Comparison of ENCODE assay signal across 13 cellular contexts in the genomic region with DNA sequence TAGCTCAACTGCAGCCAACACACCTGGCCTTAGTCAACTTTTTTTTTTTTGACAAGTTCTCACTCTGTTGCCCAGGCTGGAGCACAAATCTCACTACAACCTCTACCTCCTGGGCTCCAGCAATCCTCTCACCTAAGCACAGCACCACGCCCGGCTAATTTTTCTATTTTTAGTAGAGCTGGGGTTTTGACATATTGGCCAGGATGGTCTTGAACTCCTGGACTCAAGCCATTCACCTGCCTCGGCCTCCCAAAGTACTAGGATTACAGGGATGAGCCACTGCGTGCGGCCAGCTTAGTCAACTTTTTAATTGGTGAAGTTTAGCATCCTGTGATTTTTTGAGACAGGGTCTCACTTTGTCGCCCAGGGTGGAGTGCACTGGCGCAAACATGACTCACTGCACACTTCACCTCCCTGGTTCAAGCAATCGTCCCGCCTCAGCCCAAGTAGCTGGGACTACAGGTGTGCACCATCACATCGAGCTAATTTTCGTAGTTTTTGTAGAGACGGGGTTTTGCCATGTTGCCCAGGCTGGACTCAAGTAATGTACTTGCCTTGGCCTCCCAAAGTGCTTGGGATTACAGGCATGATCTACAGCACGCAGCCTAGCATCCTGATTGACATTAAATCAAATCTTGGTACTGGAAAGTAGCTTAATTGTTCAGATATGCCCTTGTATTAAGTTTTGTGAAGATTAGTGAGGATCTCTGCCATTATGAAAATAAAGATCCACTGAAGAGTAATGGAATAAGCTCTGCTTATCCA. TPM values are rescaled to one million over a fixed set of nuclear protein-coding genes. Genes with fewer than 3 reads are reported as not detected.
DNase-seq lines count a peak whose midpoint lies in the region; ATAC-seq, FAIRE-seq and TF ChIP-seq lines count a peak whose summit lies in the region.
"Had no signal": no experiment of that assay in that cellular context is flagged by ENCODE, and none has a peak within 500 bp of the region (broad histone marks: within the 10 kb centered on the region; RNA-seq: fewer than 3 reads in every experiment).

No MANE protein-coding gene starts in this region.

- no peaks in the 10 kb centered on the region for H3K27me3 Mint-ChIP-seq in Calu3 (ENCODE audit: unreplicated experiment)
- H3K27me3 Mint-ChIP-seq in Caco-2 (ENCODE audit: insufficient read depth, unreplicated experiment) = no peaks in the 10 kb centered on the region

- no peaks in the 10 kb centered on the region for H3K9me3 ChIP-seq in Panc1 (ENCODE audit: control insufficient read depth, insufficient read depth, low read depth, low read length)
- H3K9me3 ChIP-seq in endothelial cell of umbilical vein (replicated peaks; ENCODE audit: control insufficient read depth, insufficient read depth, low read length) = no peaks in the 10 kb centered on the region
- H3K9me3 ChIP-seq in Caco-2 = no peaks in the 10 kb centered on the region
- no peaks in the 10 kb centered on the region for H3K9me3 ChIP-seq in left lung
- H3K9me3 ChIP-seq: esophagus muscularis mucosa had no signal

- FAIRE-seq in endothelial cell of umbilical vein (lab: Jason Lieb, UNC) = no peak

- peak overlapping the region; percentile 27 for H3K27ac Mint-ChIP-seq in Calu3 (ENCODE audit: unreplicated experiment)
- no peak overlapping the region for H3K27ac Mint-ChIP-seq in Caco-2 (ENCODE audit: unreplicated experiment)

- in situ Hi-C loops in Panc1 (cut with HindIII; ENCODE audit: low pct_unique_long_range_greater_than_20kb, low sequenced_read_pairs) = no loop called here

- intact Hi-C loops in Calu3 (cut with micrococcal nuclease; ENCODE audit: unreplicated experiment) (no loop called here), Panc1 (cut with micrococcal nuclease; ENCODE audit: unreplicated experiment) (no loop called here), endothelial cell of umbilical vein (cut with micrococcal nuclease) (no loop called here), Caco-2 (cut with micrococcal nuclease; ENCODE audit: unreplicated experiment) (no loop called here), left lung (cut with DNase I) (loop anchor here in 1 of 2 donors (10.0 kb wide), 1 partner anchor 47 kb away; a partner anchor contains a TSS)

- H3K4me3 ChIP-seq in GM06990 (replicated peaks; ENCODE audit: low read depth, low read length) = no peak overlapping the region
- H3K4me3 ChIP-seq in Panc1 (ENCODE audit: low read depth in 2 of 2, low read length in 2 of 2) = no peak overlapping the region
- no peak overlapping the region for H3K4me3 ChIP-seq in endothelial cell of umbilical vein (replicated peaks in 1 of 3; ENCODE audit: insufficient read depth in 1 of 3, low read depth in 1 of 3, low read length in 3 of 3)
- H3K4me3 ChIP-seq in Caco-2 (ENCODE audit: low read depth, low read length) = no peak overlapping the region
- H3K4me3 ChIP-seq in left lung = no peak overlapping the region
- H3K4me3 ChIP-seq: cardiac muscle cell, esophagus muscularis mucosa had no signal

- DNase-seq in Calu3 (no peak), GM06990 (ENCODE audit: extremely low read depth, insufficient read length) (peak; percentile 43), Panc1 (ENCODE audit: low read depth, low spot score) (no peak), endothelial cell of umbilical vein (ENCODE audit: low read depth, low spot score) (no peak), Caco-2 (no peak), left lung (no peak)
- DNase-seq: midbrain, NCI-H1417 treated with DMSO at 0.1 percent for 48 hours, PC-3 had no signal

- H3K4me1 ChIP-seq in Panc1 (ENCODE audit: control insufficient read depth, insufficient read depth, low read length) (peaks cover 8% of the 10 kb centered on the region; the same call in 1 of the 2 replicates), endothelial cell of umbilical vein (ENCODE audit: control insufficient read depth, extremely low read depth, insufficient read depth, low read length) (peaks cover 18% of the 10 kb centered on the region), Caco-2 (peaks cover 2% of the 10 kb centered on the region; the same call in 1 of the 2 replicates), left lung (peaks cover 4 to 29% of the 10 kb centered on the region in 2 donors)

- no peaks in the 10 kb centered on the region for H3K9me1 ChIP-seq in endothelial cell of umbilical vein (replicated peaks; ENCODE audit: control insufficient read depth, extremely low read depth, insufficient read depth, low read length)

- no peak overlapping the region for H2AFZ ChIP-seq in endothelial cell of umbilical vein (ENCODE audit: low read depth, low read length)

- H3K9me3 Mint-ChIP-seq in Calu3 (ENCODE audit: low read depth, unreplicated experiment) = no peaks in the 10 kb centered on the region
- H3K9me3 Mint-ChIP-seq in Caco-2 (ENCODE audit: unreplicated experiment) = no peaks in the 10 kb centered on the region

- no peak overlapping the region for H3K4me2 ChIP-seq in endothelial cell of umbilical vein (ENCODE audit: insufficient read depth, low read length)

- POLR2A ChIA-PET in Panc1 (lab: Charles Lee) (no interaction called here), endothelial cell of umbilical vein (lab: Charles Lee) (interaction anchor here (0.6 to 1.0 kb wide), 4 partner anchors 32 to 578 kb away, joined by 3 read pairs; a partner anchor contains a TSS), Caco-2 (lab: Charles Lee) (no interaction called here)

- BruUV-seq in Calu3 (replicated peaks; lab: Mats Ljungman, UMichigan) (no TSS peak), Panc1 (replicated peaks; lab: Mats Ljungman, UMichigan) (no TSS peak), endothelial cell of umbilical vein (replicated peaks; lab: Mats Ljungman, UMichigan) (no TSS peak), Caco-2 (replicated peaks; lab: Mats Ljungman, UMichigan) (no TSS peak)

- H3K27ac ChIP-seq in Panc1 (ENCODE audit: low read length) (no peak overlapping the region), endothelial cell of umbilical vein (ENCODE audit: insufficient read depth, low read depth, low read length) (no peak overlapping the region), left lung (no peak overlapping the region)
- H3K27ac ChIP-seq: cardiac muscle cell, esophagus muscularis mucosa had no signal

- H3K4me1 Mint-ChIP-seq in Calu3 (ENCODE audit: low read depth, unreplicated experiment) = peaks cover 20% of the 10 kb centered on the region
- H3K4me1 Mint-ChIP-seq in Caco-2 (ENCODE audit: low read depth, unreplicated experiment) = no peaks in the 10 kb centered on the region

- H3K9ac ChIP-seq in endothelial cell of umbilical vein (replicated peaks; ENCODE audit: extremely low read depth, insufficient read depth, low read length) = no peak overlapping the region

- no peak for TF ChIP-seq POLR2A in endothelial cell of umbilical vein (IDR thresholded peaks at IDR 0.05; ENCODE audit: low read depth, low read length)

- H3K36me3 Mint-ChIP-seq in Calu3 (ENCODE audit: insufficient read depth, unreplicated experiment) (peaks cover 50% of the 10 kb centered on the region), Caco-2 (ENCODE audit: insufficient read depth, unreplicated experiment) (peaks cover 64% of the 10 kb centered on the region)

- dilution Hi-C loops in endothelial cell of umbilical vein (cut with MboI; ENCODE audit: extremely low pct_ligation_motif_present, low sequenced_read_pairs) = no loop called here

- TF ChIP-seq CTCF in Calu3 (IDR thresholded peaks at IDR 0.05; ENCODE audit: unreplicated experiment) = no peak
- no peak for TF ChIP-seq CTCF in GM06990 (IDR thresholded peaks at IDR 0.05; ENCODE audit: insufficient read depth, low read length, poor library complexity, severe bottlenecking)
- TF ChIP-seq CTCF in Panc1 (IDR thresholded peaks at IDR 0.05) = no peak
- no peak for TF ChIP-seq CTCF in endothelial cell of umbilical vein (IDR thresholded peaks at IDR 0.05; ENCODE audit: extremely low read depth in 1 of 2, insufficient read depth in 1 of 2, low read depth in 1 of 2, low read length in 2 of 2)
- no peak for TF ChIP-seq CTCF in Caco-2 (IDR thresholded peaks at IDR 0.05; ENCODE audit: insufficient read depth in 1 of 2, low read depth in 1 of 2, low read length in 1 of 2, severe bottlenecking in 1 of 2, unreplicated experiment in 1 of 2)
- no peak for TF ChIP-seq CTCF in left lung (IDR thresholded peaks at IDR 0.05)

- H4K20me1 ChIP-seq in endothelial cell of umbilical vein (replicated peaks; ENCODE audit: control insufficient read depth, extremely low read depth, insufficient read depth, low read length) = peaks cover 29% of the 10 kb centered on the region

- H3K27me3 ChIP-seq in GM06990 (replicated peaks; ENCODE audit: control insufficient read depth, insufficient read depth, low read length) (no peaks in the 10 kb centered on the region), Panc1 (ENCODE audit: control insufficient read depth, insufficient read depth, low read length) (no peaks in the 10 kb centered on the region), endothelial cell of umbilical vein (ENCODE audit: control insufficient read depth in 2 of 2, insufficient read depth in 2 of 2, low read length in 2 of 2) (peaks cover 0 to 5% of the 10 kb centered on the region in 2 experiments), Caco-2 (replicated peaks; ENCODE audit: control insufficient read depth, insufficient read depth, low read length) (no peaks in the 10 kb centered on the region), left lung (no peaks in the 10 kb centered on the region)
- H3K27me3 ChIP-seq: cardiac muscle cell, esophagus muscularis mucosa had no signal

- no peak overlapping the region for H3K4me3 Mint-ChIP-seq in Calu3 (ENCODE audit: low read depth, unreplicated experiment)
- H3K4me3 Mint-ChIP-seq in Caco-2 (ENCODE audit: unreplicated experiment) = no peak overlapping the region

- H3K79me2 ChIP-seq in endothelial cell of umbilical vein (ENCODE audit: control insufficient read depth, insufficient read depth, low read length) = peaks cover 18% of the 10 kb centered on the region

- ATAC-seq in Panc1 (peak; percentile 63), left lung (no peak), GM18873 (IDR thresholded peaks at IDR 0.05; ENCODE audit: low FRiP score, unreplicated experiment) (no peak), HG03175 (IDR thresholded peaks at IDR 0.05; ENCODE audit: unreplicated experiment) (no peak)
- ATAC-seq: PC-3 had no signal

- CTCF ChIA-PET in Calu3 (lab: Charles Lee) (interaction anchor here (1.6 kb wide), 1 partner anchor 51 kb away, joined by 3 read pairs; no protein-coding TSS in a partner anchor), Panc1 (lab: Charles Lee) (no interaction called here), endothelial cell of umbilical vein (lab: Charles Lee) (interaction anchor here (0.6 to 1.2 kb wide), 3 partner anchors 13 to 381 kb away, joined by 3 read pairs; no protein-coding TSS in a partner anchor), Caco-2 (lab: Charles Lee) (interaction anchor here (0.5 kb wide), 1 partner anchor 12 kb away, joined by 3 read pairs; no protein-coding TSS in a partner anchor)

- peaks cover 6% of the 10 kb centered on the region for H3K36me3 ChIP-seq in GM06990 (ENCODE audit: control insufficient read depth, insufficient read depth, low read length)
- H3K36me3 ChIP-seq in Panc1 (ENCODE audit: control insufficient read depth, insufficient read depth, low read length) = peaks cover 45% of the 10 kb centered on the region
- H3K36me3 ChIP-seq in endothelial cell of umbilical vein (ENCODE audit: control insufficient read depth in 2 of 2, extremely low read depth in 1 of 2, insufficient read depth in 2 of 2, low read length in 2 of 2) = peaks cover 12 to 40% of the 10 kb centered on the region in 2 experiments
- H3K36me3 ChIP-seq in Caco-2 (ENCODE audit: control insufficient read depth, insufficient read depth, low read length) = peaks cover 5% of the 10 kb centered on the region
- H3K36me3 ChIP-seq in left lung = peaks cover 8 to 49% of the 10 kb centered on the region in 2 donors

RNA-seq across cellular contexts. Expression of a gene that starts 8.3 kb away (rescaled TPM):
- total RNA-seq in Calu3 (2022) = 180 and 198 TPM in 2 replicates
- 146 TPM for total RNA-seq in Panc1 (2021; ENCODE audit: unreplicated experiment)
- polyA plus RNA-seq in Panc1 (2012; ENCODE audit: insufficient read length) = 107 TPM
- 292 and 293 TPM in 2 replicates for total RNA-seq in endothelial cell of umbilical vein
- 97.1 and 160 TPM in 2 replicates for polyA plus RNA-seq in endothelial cell of umbilical vein
- 171 and 225 TPM in 2 replicates for polyA plus RNA-seq in endothelial cell of umbilical vein (2011; cell fraction: cytosol; rRNA removed)
- 446 and 780 TPM in 2 replicates for polyA plus RNA-seq in endothelial cell of umbilical vein (2011; cell fraction: nucleus; rRNA removed)
- polyA plus RNA-seq in endothelial cell of umbilical vein (2012) = 222 and 296 TPM in 2 replicates
- polyA minus RNA-seq in endothelial cell of umbilical vein = 37.0 and 46.5 TPM in 2 replicates
- polyA minus RNA-seq in endothelial cell of umbilical vein (2011; cell fraction: cytosol; rRNA and poly(A)+ RNA removed) = 51.2 TPM
- 86.1 and 104 TPM in 2 replicates for polyA minus RNA-seq in endothelial cell of umbilical vein (2011; cell fraction: nucleus; rRNA and poly(A)+ RNA removed)
- total RNA-seq in Caco-2 (2022) = 316 and 341 TPM in 2 replicates
- 100 to 1,000 TPM; 139 to 218 TPM for total RNA-seq in left lung

RNA-seq across cellular contexts. Expression of a gene that starts 8.4 kb away (rescaled TPM):
- 43.3 and 43.6 TPM in 2 replicates for total RNA-seq in Calu3 (2022)
- total RNA-seq in Panc1 (2021; ENCODE audit: unreplicated experiment) = 34.7 TPM
- 28.0 TPM for polyA plus RNA-seq in Panc1 (2012; ENCODE audit: insufficient read length)
- 35.0 and 35.3 TPM in 2 replicates for total RNA-seq in endothelial cell of umbilical vein
- polyA plus RNA-seq in endothelial cell of umbilical vein = 8.2 and 11.1 TPM in 2 replicates
- polyA plus RNA-seq in endothelial cell of umbilical vein (2011; cell fraction: cytosol; rRNA removed) = 14.3 and 14.6 TPM in 2 replicates
- polyA plus RNA-seq in endothelial cell of umbilical vein (2011; cell fraction: nucleus; rRNA removed) = 8.3 and 10.6 TPM in 2 replicates
- 26.6 and 35.3 TPM in 2 replicates for polyA plus RNA-seq in endothelial cell of umbilical vein (2012)
- polyA minus RNA-seq in endothelial cell of umbilical vein = 14.4 and 17.0 TPM in 2 replicates
- 6.2 TPM for polyA minus RNA-seq in endothelial cell of umbilical vein (2011; cell fraction: cytosol; rRNA and poly(A)+ RNA removed)
- polyA minus RNA-seq in endothelial cell of umbilical vein (2011; cell fraction: nucleus; rRNA and poly(A)+ RNA removed) = 5.7 and 6.8 TPM in 2 replicates
- 62.7 and 67.6 TPM in 2 replicates for total RNA-seq in Caco-2 (2022)
- total RNA-seq in left lung = 10 to 100 TPM; 26.1 to 34.0 TPM

RNA-seq across cellular contexts. Expression of a gene that starts 48.2 kb away (rescaled TPM):
- total RNA-seq in Calu3 (2022) = 241 and 272 TPM in 2 replicates
- 170 TPM for total RNA-seq in Panc1 (2021; ENCODE audit: unreplicated experiment)
- 339 TPM for polyA plus RNA-seq in Panc1 (2012; ENCODE audit: insufficient read length)
- 361 and 363 TPM in 2 replicates for total RNA-seq in endothelial cell of umbilical vein
- polyA plus RNA-seq in endothelial cell of umbilical vein = 63.9 and 91.3 TPM in 2 replicates
- polyA plus RNA-seq in endothelial cell of umbilical vein (2011; cell fraction: cytosol; rRNA removed) = 83.9 and 112 TPM in 2 replicates
- 258 and 346 TPM in 2 replicates for polyA plus RNA-seq in endothelial cell of umbilical vein (2011; cell fraction: nucleus; rRNA removed)
- 202 and 293 TPM in 2 replicates for polyA plus RNA-seq in endothelial cell of umbilical vein (2012)
- 30.2 and 38.0 TPM in 2 replicates for polyA minus RNA-seq in endothelial cell of umbilical vein
- 36.0 TPM for polyA minus RNA-seq in endothelial cell of umbilical vein (2011; cell fraction: cytosol; rRNA and poly(A)+ RNA removed)
- polyA minus RNA-seq in endothelial cell of umbilical vein (2011; cell fraction: nucleus; rRNA and poly(A)+ RNA removed) = 91.3 and 117 TPM in 2 replicates
- 405 and 408 TPM in 2 replicates for total RNA-seq in Caco-2 (2022)
- total RNA-seq in left lung = 100 to 1,000 TPM; 105 to 147 TPM
